ENCODE assay signal across 11 cellular contexts in the genomic region with DNA sequence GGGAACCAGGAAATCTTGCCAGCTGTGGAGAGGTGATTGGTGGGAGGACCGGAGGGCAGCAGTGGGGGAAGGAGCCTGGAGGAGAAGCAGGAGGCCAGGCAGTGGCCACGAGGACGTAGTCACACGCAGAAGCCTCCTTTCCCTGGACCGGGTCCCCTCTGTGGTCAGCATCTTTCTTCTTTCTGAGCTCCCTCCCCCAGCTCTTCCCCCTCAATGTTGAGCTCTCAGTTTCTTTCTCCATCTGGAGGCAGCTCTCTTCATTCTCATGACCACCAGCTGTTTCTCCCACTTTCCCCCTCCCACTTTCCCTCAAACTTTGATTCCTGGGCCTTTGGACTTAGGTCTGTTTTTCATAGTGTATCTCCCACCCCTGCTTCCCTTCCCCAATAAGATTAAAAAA. TPM values are rescaled to one million over a fixed set of nuclear protein-coding genes. Genes with fewer than 3 reads are reported as not detected.
DNase-seq lines count a peak whose midpoint lies in the region; ATAC-seq and TF ChIP-seq lines count a peak whose summit lies in the region.
"Had no signal": no experiment of that assay in that cellular context is flagged by ENCODE, and none has a peak within 500 bp of the region (broad histone marks: within the 10 kb centered on the region; RNA-seq: fewer than 3 reads in every experiment).

No MANE protein-coding gene starts in this region.

- CTCF ChIA-PET in WTC11 (lab: Charles Lee) = interaction anchor here (1.2 to 12.3 kb wide), 11 partner anchors 8 to 113 kb away, joined by 3 to 174 read pairs (median 6); partner anchors contain the start of gene KIRREL1

- H3K4me3 ChIP-seq in right atrium auricular region = no peak overlapping the region
- H3K4me3 ChIP-seq in rectal smooth muscle tissue (ENCODE audit: low read length) = peak overlapping the region; percentile 45
- H3K4me3 ChIP-seq: BLaER1 treated with 17β-estradiol and CSF1 and Interleukin-3, amounts not matched to agents 10 nM and 100 nM had no signal

- H3K27me3 Mint-ChIP-seq in WTC11 (ENCODE audit: low read depth) = no peaks in the 10 kb centered on the region

- POLR2A ChIA-PET in WTC11 (lab: Charles Lee) = interaction anchor here (1.0 to 1.1 kb wide), 2 partner anchors 8 to 151 kb away, joined by 3 read pairs; no protein-coding TSS in a partner anchor

- TF ChIP-seq CTCF in WTC11 (IDR thresholded peaks at IDR 0.05) (no peak), right atrium auricular region (IDR thresholded peaks at IDR 0.05) (no peak)

- H3K9me3 ChIP-seq in right atrium auricular region = no peaks in the 10 kb centered on the region
- H3K9me3 ChIP-seq: BLaER1 treated with 17β-estradiol and CSF1 and Interleukin-3, amounts not matched to agents 10 nM and 100 nM had no signal

- H3K27me3 ChIP-seq in right atrium auricular region = no peaks in the 10 kb centered on the region
- no peaks in the 10 kb centered on the region for H3K27me3 ChIP-seq in rectal smooth muscle tissue (ENCODE audit: control insufficient read depth, insufficient read depth, low read length)
- H3K27me3 ChIP-seq: BLaER1 treated with 17β-estradiol and CSF1 and Interleukin-3, amounts not matched to agents 10 nM and 100 nM had no signal

- DNase-seq in AG08395 (ENCODE audit: low spot score) (peak; percentile 52), WTC11 (ENCODE audit: low spot score) (no peak), right atrium auricular region (ENCODE audit: low spot score) (no peak), NCI-H510A (lab: John Stamatoyannopoulos, UW) (no peak), retina (no peak)
- no peak for DNase-seq in stimulated activated CD4-positive, alpha-beta T cell treated with anti-CD3 and anti-CD28 coated beads, Interleukin-4, amount 100 ng/mL, for 24 hours
- DNase-seq in stimulated activated CD4-positive, alpha-beta T cell treated with anti-CD3 and anti-CD28 coated beads, Interleukin-2, amount 100 ng/mL, for 24 hours = no peak
- DNase-seq: NCI-H526, T-helper 17 cell had no signal

- H3K9ac ChIP-seq in rectal smooth muscle tissue (ENCODE audit: low read length) = no peak overlapping the region

- H3K27ac Mint-ChIP-seq in WTC11 = peak overlapping the region; percentile 93
- H3K27ac Mint-ChIP-seq: T-helper 17 cell had no signal

- H3K27ac ChIP-seq in right atrium auricular region (peak overlapping the region; percentile 78 to 84), rectal smooth muscle tissue (ENCODE audit: low read depth, low read length) (peak overlapping the region; percentile 85)
- H3K27ac ChIP-seq: BLaER1 treated with 17β-estradiol and CSF1 and Interleukin-3, amounts not matched to agents 10 nM and 100 nM had no signal

- H3K4me1 ChIP-seq in right atrium auricular region = peaks cover 0 to 65% of the 10 kb centered on the region in 2 donors
- H3K4me1 ChIP-seq in rectal smooth muscle tissue (ENCODE audit: control insufficient read depth, insufficient read depth, low read length) = peaks cover 62% of the 10 kb centered on the region

- ATAC-seq in WTC11 = no peak
- ATAC-seq: T-helper 17 cell had no signal

- H3K36me3 ChIP-seq in right atrium auricular region = no peaks in the 10 kb centered on the region
- no peaks in the 10 kb centered on the region for H3K36me3 ChIP-seq in rectal smooth muscle tissue (ENCODE audit: control insufficient read depth, insufficient read depth, low read length)

- no peaks in the 10 kb centered on the region for H3K36me3 Mint-ChIP-seq in WTC11

- no peaks in the 10 kb centered on the region for H3K9me3 Mint-ChIP-seq in WTC11

- peaks cover 97% of the 10 kb centered on the region for H3K4me1 Mint-ChIP-seq in WTC11

- H3K4me3 Mint-ChIP-seq in WTC11 = no peak overlapping the region
- H3K4me3 Mint-ChIP-seq: T-helper 17 cell had no signal

TF ChIP-seq in WTC11, 78 proteins besides CTCF, POLR2A, EP300 and RAD21:
- TF ChIP-seq IRF1 (CRISPR knock-in tag; IDR thresholded peaks at IDR 0.05) (no peak), FOXP1 (CRISPR knock-in tag; IDR thresholded peaks at IDR 0.05; ENCODE audit: borderline replicate concordance) (no peak), NFYB (CRISPR knock-in tag; conservative IDR thresholded peaks at IDR 0.05; ENCODE audit: low read depth) (no peak), RELA (CRISPR knock-in tag; IDR thresholded peaks at IDR 0.05; ENCODE audit: borderline replicate concordance) (no peak)
- TF ChIP-seq, protein P1, sequence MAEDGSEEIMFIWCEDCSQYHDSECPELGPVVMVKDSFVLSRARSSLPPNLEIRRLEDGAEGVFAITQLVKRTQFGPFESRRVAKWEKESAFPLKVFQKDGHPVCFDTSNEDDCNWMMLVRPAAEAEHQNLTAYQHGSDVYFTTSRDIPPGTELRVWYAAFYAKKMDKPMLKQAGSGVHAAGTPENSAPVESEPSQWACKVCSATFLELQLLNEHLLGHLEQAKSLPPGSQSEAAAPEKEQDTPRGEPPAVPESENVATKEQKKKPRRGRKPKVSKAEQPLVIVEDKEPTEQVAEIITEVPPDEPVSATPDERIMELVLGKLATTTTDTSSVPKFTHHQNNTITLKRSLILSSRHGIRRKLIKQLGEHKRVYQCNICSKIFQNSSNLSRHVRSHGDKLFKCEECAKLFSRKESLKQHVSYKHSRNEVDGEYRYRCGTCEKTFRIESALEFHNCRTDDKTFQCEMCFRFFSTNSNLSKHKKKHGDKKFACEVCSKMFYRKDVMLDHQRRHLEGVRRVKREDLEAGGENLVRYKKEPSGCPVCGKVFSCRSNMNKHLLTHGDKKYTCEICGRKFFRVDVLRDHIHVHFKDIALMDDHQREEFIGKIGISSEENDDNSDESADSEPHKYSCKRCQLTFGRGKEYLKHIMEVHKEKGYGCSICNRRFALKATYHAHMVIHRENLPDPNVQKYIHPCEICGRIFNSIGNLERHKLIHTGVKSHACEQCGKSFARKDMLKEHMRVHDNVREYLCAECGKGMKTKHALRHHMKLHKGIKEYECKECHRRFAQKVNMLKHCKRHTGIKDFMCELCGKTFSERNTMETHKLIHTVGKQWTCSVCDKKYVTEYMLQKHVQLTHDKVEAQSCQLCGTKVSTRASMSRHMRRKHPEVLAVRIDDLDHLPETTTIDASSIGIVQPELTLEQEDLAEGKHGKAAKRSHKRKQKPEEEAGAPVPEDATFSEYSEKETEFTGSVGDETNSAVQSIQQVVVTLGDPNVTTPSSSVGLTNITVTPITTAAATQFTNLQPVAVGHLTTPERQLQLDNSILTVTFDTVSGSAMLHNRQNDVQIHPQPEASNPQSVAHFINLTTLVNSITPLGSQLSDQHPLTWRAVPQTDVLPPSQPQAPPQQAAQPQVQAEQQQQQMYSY (CRISPR knock-in tag; IDR thresholded peaks at IDR 0.05) = no peak

RNA-seq across cellular contexts. Expression of gene KIRREL1, which starts 18.3 kb away (rescaled TPM):
- total RNA-seq in WTC11 (2021) = 32.8 to 42.4 TPM (median 32.9 TPM) in 3 replicates
- 10 to 100 TPM; 12.3 to 21.9 TPM for total RNA-seq in right atrium auricular region
- total RNA-seq: T-helper 17 cell had no signal
